Comparison of ENCODE assay signal across 2 cellular contexts in the genomic region with DNA sequence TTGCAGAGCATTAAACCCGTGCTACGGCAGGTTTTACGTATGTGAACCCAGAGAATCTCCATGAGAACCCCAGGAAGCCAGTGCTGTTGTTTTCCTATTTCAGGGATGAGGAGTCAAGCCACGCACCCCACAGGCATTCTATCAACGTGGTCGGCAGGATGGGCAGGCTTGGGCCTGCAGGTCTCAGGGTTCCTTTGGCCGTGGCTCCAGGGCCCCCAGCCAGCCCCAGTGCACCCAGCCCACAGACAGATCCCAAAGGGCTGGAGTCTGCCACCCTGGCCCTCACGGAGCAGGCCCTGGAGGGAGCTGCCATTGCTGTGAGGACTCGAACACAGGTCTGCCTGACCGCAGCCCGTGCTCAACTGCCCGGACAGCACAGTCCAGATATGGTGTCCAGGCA.
A peak's percentile ranks its signal among the peaks of the same experiment; 100 is the strongest.
TF ChIP-seq lines count a peak whose summit lies in the region.

No MANE protein-coding gene starts in this region.

TF ChIP-seq in GM23338, 12 proteins besides CTCF, POLR2A, EP300 and RAD21 (continues in another document):
- TF ChIP-seq STAT1 (IDR thresholded peaks at IDR 0.05; ENCODE audit: unreplicated experiment) (no peak), ZNF331 (CRISPR knock-in tag; IDR thresholded peaks at IDR 0.05; ENCODE audit: low read depth) (no peak), CREB1 (CRISPR knock-in tag; IDR thresholded peaks at IDR 0.05; ENCODE audit: low read depth) (no peak), EZH2phosphoT487 (IDR thresholded peaks at IDR 0.05; ENCODE audit: unreplicated experiment) (no peak), POLR2AphosphoS5 (IDR thresholded peaks at IDR 0.05; ENCODE audit: low read depth) (no peak), JUNB (IDR thresholded peaks at IDR 0.05; ENCODE audit: unreplicated experiment) (no peak), ZNF114 (CRISPR knock-in tag; IDR thresholded peaks at IDR 0.05) (no peak)
- TF ChIP-seq, protein P1, sequence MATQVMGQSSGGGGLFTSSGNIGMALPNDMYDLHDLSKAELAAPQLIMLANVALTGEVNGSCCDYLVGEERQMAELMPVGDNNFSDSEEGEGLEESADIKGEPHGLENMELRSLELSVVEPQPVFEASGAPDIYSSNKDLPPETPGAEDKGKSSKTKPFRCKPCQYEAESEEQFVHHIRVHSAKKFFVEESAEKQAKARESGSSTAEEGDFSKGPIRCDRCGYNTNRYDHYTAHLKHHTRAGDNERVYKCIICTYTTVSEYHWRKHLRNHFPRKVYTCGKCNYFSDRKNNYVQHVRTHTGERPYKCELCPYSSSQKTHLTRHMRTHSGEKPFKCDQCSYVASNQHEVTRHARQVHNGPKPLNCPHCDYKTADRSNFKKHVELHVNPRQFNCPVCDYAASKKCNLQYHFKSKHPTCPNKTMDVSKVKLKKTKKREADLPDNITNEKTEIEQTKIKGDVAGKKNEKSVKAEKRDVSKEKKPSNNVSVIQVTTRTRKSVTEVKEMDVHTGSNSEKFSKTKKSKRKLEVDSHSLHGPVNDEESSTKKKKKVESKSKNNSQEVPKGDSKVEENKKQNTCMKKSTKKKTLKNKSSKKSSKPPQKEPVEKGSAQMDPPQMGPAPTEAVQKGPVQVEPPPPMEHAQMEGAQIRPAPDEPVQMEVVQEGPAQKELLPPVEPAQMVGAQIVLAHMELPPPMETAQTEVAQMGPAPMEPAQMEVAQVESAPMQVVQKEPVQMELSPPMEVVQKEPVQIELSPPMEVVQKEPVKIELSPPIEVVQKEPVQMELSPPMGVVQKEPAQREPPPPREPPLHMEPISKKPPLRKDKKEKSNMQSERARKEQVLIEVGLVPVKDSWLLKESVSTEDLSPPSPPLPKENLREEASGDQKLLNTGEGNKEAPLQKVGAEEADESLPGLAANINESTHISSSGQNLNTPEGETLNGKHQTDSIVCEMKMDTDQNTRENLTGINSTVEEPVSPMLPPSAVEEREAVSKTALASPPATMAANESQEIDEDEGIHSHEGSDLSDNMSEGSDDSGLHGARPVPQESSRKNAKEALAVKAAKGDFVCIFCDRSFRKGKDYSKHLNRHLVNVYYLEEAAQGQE (IDR thresholded peaks at IDR 0.05; ENCODE audit: unreplicated experiment), result no peak
- TF ChIP-seq, protein P2, sequence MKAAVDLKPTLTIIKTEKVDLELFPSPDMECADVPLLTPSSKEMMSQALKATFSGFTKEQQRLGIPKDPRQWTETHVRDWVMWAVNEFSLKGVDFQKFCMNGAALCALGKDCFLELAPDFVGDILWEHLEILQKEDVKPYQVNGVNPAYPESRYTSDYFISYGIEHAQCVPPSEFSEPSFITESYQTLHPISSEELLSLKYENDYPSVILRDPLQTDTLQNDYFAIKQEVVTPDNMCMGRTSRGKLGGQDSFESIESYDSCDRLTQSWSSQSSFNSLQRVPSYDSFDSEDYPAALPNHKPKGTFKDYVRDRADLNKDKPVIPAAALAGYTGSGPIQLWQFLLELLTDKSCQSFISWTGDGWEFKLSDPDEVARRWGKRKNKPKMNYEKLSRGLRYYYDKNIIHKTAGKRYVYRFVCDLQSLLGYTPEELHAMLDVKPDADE (IDR thresholded peaks at IDR 0.05), result no peak
- TF ChIP-seq, protein P3, sequence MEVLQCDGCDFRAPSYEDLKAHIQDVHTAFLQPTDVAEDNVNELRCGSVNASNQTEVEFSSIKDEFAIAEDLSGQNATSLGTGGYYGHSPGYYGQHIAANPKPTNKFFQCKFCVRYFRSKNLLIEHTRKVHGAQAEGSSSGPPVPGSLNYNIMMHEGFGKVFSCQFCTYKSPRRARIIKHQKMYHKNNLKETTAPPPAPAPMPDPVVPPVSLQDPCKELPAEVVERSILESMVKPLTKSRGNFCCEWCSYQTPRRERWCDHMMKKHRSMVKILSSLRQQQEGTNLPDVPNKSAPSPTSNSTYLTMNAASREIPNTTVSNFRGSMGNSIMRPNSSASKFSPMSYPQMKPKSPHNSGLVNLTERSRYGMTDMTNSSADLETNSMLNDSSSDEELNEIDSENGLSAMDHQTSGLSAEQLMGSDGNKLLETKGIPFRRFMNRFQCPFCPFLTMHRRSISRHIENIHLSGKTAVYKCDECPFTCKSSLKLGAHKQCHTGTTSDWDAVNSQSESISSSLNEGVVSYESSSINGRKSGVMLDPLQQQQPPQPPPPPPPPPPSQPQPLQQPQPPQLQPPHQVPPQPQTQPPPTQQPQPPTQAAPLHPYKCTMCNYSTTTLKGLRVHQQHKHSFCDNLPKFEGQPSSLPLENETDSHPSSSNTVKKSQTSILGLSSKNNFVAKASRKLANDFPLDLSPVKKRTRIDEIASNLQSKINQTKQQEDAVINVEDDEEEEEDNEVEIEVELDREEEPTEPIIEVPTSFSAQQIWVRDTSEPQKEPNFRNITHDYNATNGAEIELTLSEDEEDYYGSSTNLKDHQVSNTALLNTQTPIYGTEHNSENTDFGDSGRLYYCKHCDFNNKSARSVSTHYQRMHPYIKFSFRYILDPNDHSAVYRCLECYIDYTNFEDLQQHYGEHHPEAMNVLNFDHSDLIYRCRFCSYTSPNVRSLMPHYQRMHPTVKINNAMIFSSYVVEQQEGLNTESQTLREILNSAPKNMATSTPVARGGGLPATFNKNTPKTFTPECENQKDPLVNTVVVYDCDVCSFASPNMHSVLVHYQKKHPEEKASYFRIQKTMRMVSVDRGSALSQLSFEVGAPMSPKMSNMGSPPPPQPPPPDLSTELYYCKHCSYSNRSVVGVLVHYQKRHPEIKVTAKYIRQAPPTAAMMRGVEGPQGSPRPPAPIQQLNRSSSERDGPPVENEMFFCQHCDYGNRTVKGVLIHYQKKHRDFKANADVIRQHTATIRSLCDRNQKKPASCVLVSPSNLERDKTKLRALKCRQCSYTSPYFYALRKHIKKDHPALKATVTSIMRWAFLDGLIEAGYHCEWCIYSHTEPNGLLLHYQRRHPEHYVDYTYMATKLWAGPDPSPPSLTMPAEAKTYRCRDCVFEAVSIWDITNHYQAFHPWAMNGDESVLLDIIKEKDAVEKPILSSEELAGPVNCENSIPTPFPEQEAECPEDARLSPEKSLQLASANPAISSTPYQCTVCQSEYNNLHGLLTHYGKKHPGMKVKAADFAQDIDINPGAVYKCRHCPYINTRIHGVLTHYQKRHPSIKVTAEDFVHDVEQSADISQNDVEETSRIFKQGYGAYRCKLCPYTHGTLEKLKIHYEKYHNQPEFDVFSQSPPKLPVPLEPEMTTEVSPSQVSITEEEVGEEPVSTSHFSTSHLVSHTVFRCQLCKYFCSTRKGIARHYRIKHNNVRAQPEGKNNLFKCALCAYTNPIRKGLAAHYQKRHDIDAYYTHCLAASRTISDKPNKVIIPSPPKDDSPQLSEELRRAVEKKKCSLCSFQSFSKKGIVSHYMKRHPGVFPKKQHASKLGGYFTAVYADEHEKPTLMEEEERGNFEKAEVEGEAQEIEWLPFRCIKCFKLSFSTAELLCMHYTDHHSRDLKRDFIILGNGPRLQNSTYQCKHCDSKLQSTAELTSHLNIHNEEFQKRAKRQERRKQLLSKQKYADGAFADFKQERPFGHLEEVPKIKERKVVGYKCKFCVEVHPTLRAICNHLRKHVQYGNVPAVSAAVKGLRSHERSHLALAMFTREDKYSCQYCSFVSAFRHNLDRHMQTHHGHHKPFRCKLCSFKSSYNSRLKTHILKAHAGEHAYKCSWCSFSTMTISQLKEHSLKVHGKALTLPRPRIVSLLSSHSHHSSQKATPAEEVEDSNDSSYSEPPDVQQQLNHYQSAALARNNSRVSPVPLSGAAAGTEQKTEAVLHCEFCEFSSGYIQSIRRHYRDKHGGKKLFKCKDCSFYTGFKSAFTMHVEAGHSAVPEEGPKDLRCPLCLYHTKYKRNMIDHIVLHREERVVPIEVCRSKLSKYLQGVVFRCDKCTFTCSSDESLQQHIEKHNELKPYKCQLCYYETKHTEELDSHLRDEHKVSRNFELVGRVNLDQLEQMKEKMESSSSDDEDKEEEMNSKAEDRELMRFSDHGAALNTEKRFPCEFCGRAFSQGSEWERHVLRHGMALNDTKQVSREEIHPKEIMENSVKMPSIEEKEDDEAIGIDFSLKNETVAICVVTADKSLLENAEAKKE (CRISPR knock-in tag; IDR thresholded peaks at IDR 0.05), result no peak

TF ChIP-seq in K562, 482 proteins besides CTCF, POLR2A, EP300 and RAD21:
- TF ChIP-seq POLR2G (IDR thresholded peaks at IDR 0.05; ENCODE audit: low read depth, low read length) (0 out of 2 replicates have a peak, but pooled peaks have one; percentile 36), FOXJ2 (tag; IDR thresholded peaks at IDR 0.05) (no peak)
- TF ChIP-seq, protein P4, sequence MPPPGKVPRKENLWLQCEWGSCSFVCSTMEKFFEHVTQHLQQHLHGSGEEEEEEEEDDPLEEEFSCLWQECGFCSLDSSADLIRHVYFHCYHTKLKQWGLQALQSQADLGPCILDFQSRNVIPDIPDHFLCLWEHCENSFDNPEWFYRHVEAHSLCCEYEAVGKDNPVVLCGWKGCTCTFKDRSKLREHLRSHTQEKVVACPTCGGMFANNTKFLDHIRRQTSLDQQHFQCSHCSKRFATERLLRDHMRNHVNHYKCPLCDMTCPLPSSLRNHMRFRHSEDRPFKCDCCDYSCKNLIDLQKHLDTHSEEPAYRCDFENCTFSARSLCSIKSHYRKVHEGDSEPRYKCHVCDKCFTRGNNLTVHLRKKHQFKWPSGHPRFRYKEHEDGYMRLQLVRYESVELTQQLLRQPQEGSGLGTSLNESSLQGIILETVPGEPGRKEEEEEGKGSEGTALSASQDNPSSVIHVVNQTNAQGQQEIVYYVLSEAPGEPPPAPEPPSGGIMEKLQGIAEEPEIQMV (tag; conservative IDR thresholded peaks at IDR 0.05; ENCODE audit: low read depth), result no peak
- TF ChIP-seq, protein P5, sequence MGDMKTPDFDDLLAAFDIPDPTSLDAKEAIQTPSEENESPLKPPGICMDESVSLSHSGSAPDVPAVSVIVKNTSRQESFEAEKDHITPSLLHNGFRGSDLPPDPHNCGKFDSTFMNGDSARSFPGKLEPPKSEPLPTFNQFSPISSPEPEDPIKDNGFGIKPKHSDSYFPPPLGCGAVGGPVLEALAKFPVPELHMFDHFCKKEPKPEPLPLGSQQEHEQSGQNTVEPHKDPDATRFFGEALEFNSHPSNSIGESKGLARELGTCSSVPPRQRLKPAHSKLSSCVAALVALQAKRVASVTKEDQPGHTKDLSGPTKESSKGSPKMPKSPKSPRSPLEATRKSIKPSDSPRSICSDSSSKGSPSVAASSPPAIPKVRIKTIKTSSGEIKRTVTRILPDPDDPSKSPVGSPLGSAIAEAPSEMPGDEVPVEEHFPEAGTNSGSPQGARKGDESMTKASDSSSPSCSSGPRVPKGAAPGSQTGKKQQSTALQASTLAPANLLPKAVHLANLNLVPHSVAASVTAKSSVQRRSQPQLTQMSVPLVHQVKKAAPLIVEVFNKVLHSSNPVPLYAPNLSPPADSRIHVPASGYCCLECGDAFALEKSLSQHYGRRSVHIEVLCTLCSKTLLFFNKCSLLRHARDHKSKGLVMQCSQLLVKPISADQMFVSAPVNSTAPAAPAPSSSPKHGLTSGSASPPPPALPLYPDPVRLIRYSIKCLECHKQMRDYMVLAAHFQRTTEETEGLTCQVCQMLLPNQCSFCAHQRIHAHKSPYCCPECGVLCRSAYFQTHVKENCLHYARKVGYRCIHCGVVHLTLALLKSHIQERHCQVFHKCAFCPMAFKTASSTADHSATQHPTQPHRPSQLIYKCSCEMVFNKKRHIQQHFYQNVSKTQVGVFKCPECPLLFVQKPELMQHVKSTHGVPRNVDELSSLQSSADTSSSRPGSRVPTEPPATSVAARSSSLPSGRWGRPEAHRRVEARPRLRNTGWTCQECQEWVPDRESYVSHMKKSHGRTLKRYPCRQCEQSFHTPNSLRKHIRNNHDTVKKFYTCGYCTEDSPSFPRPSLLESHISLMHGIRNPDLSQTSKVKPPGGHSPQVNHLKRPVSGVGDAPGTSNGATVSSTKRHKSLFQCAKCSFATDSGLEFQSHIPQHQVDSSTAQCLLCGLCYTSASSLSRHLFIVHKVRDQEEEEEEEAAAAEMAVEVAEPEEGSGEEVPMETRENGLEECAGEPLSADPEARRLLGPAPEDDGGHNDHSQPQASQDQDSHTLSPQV (IDR thresholded peaks at IDR 0.05), result no peak
